8 cellular contexts compared by ENCODE assay signal in the genomic region with DNA sequence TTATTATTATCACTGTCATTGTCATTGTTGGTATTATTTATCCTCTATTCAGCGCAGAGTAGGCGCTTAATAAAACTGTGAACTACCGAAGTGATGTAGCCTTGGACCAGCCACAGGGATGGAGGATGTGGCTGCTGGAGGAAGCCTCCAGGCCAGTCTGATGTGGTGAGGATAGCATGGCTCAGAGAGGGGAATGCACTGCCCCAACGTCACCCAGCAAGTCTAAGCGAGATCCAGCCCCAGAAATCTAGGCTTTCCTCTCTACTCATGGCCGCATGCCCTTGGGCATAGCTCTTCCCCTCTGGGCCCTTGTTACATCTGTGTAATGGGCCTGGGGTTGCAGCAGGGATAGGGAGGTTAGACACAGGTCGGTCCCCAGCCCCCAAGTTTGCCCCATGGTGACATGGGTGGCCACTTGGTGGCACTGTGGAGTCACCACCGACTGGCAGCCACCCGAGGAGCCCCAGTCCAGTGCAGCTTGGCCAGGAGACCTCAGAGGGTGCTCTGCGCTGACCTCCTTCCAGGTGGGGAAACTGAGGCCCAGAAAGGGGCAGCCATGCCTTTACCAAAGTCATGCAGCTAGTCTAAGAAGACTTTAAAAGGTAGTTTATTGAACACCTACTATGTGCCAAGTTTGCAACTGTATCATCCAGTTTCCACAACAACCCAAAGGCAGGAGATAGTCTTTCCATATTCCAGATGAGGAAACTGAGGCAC.
A peak's percentile ranks its signal among the peaks of the same experiment; 100 is the strongest.
DNase-seq lines count a peak whose midpoint lies in the region; ATAC-seq, FAIRE-seq and TF ChIP-seq lines count a peak whose summit lies in the region.

No MANE protein-coding gene starts in this region.

- TF ChIP-seq RAD21 in A549 (conservative IDR thresholded peaks at IDR 0.05 in 1 of 2, IDR thresholded peaks at IDR 0.05 in 1 of 2) = peak; percentile 79 to 88

- H3K36me3 ChIP-seq in OCI-LY7 (ENCODE audit: insufficient read depth, low read length) = no peaks in the 10 kb centered on the region
- H3K36me3 ChIP-seq in mesenchymal stem cell (ENCODE audit: control insufficient read depth in 1 of 2, insufficient read depth in 2 of 2, low read depth in 1 of 2, low read length in 2 of 2) = no peaks in the 10 kb centered on the region
- no peaks in the 10 kb centered on the region for H3K36me3 ChIP-seq in aorta (ENCODE audit: control insufficient read depth in 1 of 2, insufficient read depth in 2 of 2, low read length in 1 of 2)

- TF ChIP-seq CTCF in A549 (IDR thresholded peaks at IDR 0.05) (peak; percentile 64), GM12865 (IDR thresholded peaks at IDR 0.05; ENCODE audit: insufficient read depth, low read depth, low read length, missing control alignments) (peak; percentile 43), OCI-LY7 (conservative IDR thresholded peaks at IDR 0.05; ENCODE audit: low read length) (peak; percentile 86), choroid plexus epithelial cell (conservative IDR thresholded peaks at IDR 0.05; ENCODE audit: low read depth, low read length) (peak; percentile 79)

- H3K9me2 ChIP-seq in OCI-LY7 (ENCODE audit: insufficient read depth, low read length) = no peaks in the 10 kb centered on the region

- H4K91ac ChIP-seq in mesenchymal stem cell (ENCODE audit: low read length) = peak overlapping the region; percentile 59

- no peak overlapping the region for H3K14ac ChIP-seq in mesenchymal stem cell (ENCODE audit: low read length in 2 of 2)

- H3K4me3 ChIP-seq in A549 (no peak overlapping the region), GM12865 (ENCODE audit: low read depth, low read length) (no peak overlapping the region), OCI-LY7 (ENCODE audit: low read depth, low read length, poor library complexity, severe bottlenecking) (no peak overlapping the region), choroid plexus epithelial cell (ENCODE audit: low read depth, low read length) (no peak overlapping the region), mesenchymal stem cell (ENCODE audit: insufficient read depth in 1 of 2, low read depth in 1 of 2, low read length in 2 of 2) (no peak overlapping the region), aorta (ENCODE audit: low read length in 2 of 2) (no peak overlapping the region)

- H3K9ac ChIP-seq in mesenchymal stem cell (ENCODE audit: low read length) = no peak overlapping the region

- peak overlapping the region in 1 of 2 experiments; percentile 18 for H3K18ac ChIP-seq in mesenchymal stem cell (ENCODE audit: low read depth in 1 of 2, low read length in 2 of 2)

- H3K4me2 ChIP-seq in A549 (no peak overlapping the region), OCI-LY7 (ENCODE audit: low read length) (no peak overlapping the region), mesenchymal stem cell (ENCODE audit: low read length, poor library complexity, severe bottlenecking) (no peak overlapping the region)

- H2BK15ac ChIP-seq in mesenchymal stem cell (ENCODE audit: low read depth, poor library complexity, severe bottlenecking) = no peak overlapping the region

- 39% methylated on average over 7 of the region's 10 CpGs for WGBS in A549 (ENCODE audit: missing lambda C conversion rate)
- WGBS in mesenchymal stem cell = 48% methylated on average over 7 of the region's 10 CpGs
- 61 to 65% methylated on average over 10 of the region's 10 CpGs for WGBS in aorta, 2 donors

- H3K4me1 ChIP-seq in A549 (no peaks in the 10 kb centered on the region), OCI-LY7 (ENCODE audit: insufficient read depth, low read length, poor library complexity, severe bottlenecking) (no peaks in the 10 kb centered on the region), mesenchymal stem cell (ENCODE audit: control insufficient read depth, insufficient read depth, low read depth, low read length) (no peaks in the 10 kb centered on the region), aorta (ENCODE audit: control insufficient read depth in 1 of 2, insufficient read depth in 2 of 2, low read length in 2 of 2) (no peaks in the 10 kb centered on the region)

- H3K9me3 ChIP-seq in A549 = peaks cover 6% of the 10 kb centered on the region; the same call in 1 of the 3 replicates
- no peaks in the 10 kb centered on the region for H3K9me3 ChIP-seq in OCI-LY7 (ENCODE audit: low read length)
- peaks cover 5% of the 10 kb centered on the region for H3K9me3 ChIP-seq in mesenchymal stem cell (ENCODE audit: control insufficient read depth, low read length)
- no peaks in the 10 kb centered on the region for H3K9me3 ChIP-seq in aorta (ENCODE audit: control insufficient read depth, low read length)

- TF ChIP-seq EP300 in A549 (IDR thresholded peaks at IDR 0.05) = no peak

- no peaks in the 10 kb centered on the region for H3K79me1 ChIP-seq in mesenchymal stem cell (replicated peaks; ENCODE audit: low read length, poor library complexity, severe bottlenecking)

- no peak overlapping the region for H4K8ac ChIP-seq in mesenchymal stem cell (ENCODE audit: low read length)

- peak overlapping the region; percentile 51 for H2AK5ac ChIP-seq in mesenchymal stem cell (ENCODE audit: low read length, severe bottlenecking)

- FAIRE-seq in A549 (lab: Jason Lieb, UNC) = no peak

- ATAC-seq in A549 (peak; percentile 79 to 93), aorta (ENCODE audit: low FRiP score) (peak; percentile 72), GM18517 (IDR thresholded peaks at IDR 0.05; ENCODE audit: unreplicated experiment) (no peak)

- H2AFZ ChIP-seq in OCI-LY7 (ENCODE audit: low read length) (no peak overlapping the region), mesenchymal stem cell (ENCODE audit: low read depth, low read length) (no peak overlapping the region)

- TF ChIP-seq POLR2A in A549 (IDR thresholded peaks at IDR 0.05; ENCODE audit: low read length) = no peak

- H3K23ac ChIP-seq in mesenchymal stem cell (ENCODE audit: low read length in 2 of 2) = no peak overlapping the region

- CTCF ChIA-PET in A549 (lab: Yijun Ruan, JAX) = interaction anchor here (0.6 to 3.3 kb wide), 28 partner anchors 13 to 724 kb away, joined by 3 to 26 read pairs (median 4); no protein-coding TSS in a partner anchor
- CTCF ChIA-PET in OCI-LY7 (lab: Charles Lee; ENCODE audit: unreplicated experiment) = no interaction called here

- peaks cover 0 to 21% of the 10 kb centered on the region in 2 experiments for H3K27me3 ChIP-seq in mesenchymal stem cell (ENCODE audit: control insufficient read depth in 1 of 2, insufficient read depth in 1 of 2, low read length in 2 of 2)
- no peaks in the 10 kb centered on the region for H3K27me3 ChIP-seq in aorta (ENCODE audit: control insufficient read depth in 1 of 2, insufficient read depth in 2 of 2, low read length in 1 of 2)

- no peak overlapping the region for H3K4ac ChIP-seq in mesenchymal stem cell (ENCODE audit: low read depth in 1 of 2, low read length in 2 of 2)

- H2BK5ac ChIP-seq in mesenchymal stem cell (ENCODE audit: low read depth, low read length, poor library complexity, severe bottlenecking) = no peak overlapping the region

- H2BK120ac ChIP-seq in mesenchymal stem cell (ENCODE audit: low read depth, low read length) = no peak overlapping the region

- BruUV-seq in OCI-LY7 (replicated peaks; lab: Mats Ljungman, UMichigan) = no TSS peak

- intact Hi-C loops in OCI-LY7 (cut with micrococcal nuclease; ENCODE audit: unreplicated experiment) = loop anchor here (5.0 to 10.0 kb wide), 2 partner anchors 389 to 601 kb away; no protein-coding TSS in a partner anchor
- intact Hi-C loops in aorta (cut with DNase I) = loop anchor here (1.0 to 10.0 kb wide), 3 partner anchors 199 to 398 kb away; no protein-coding TSS in a partner anchor

- peak overlapping the region; percentile 45 to 75; a peak in 5 of 6 replicates for H3K27ac ChIP-seq in A549
- H3K27ac ChIP-seq in OCI-LY7 (ENCODE audit: low read depth, low read length, poor library complexity, severe bottlenecking) = no peak overlapping the region
- H3K27ac ChIP-seq in mesenchymal stem cell (ENCODE audit: low read length, poor library complexity, severe bottlenecking) = no peak overlapping the region
- H3K27ac ChIP-seq in aorta (ENCODE audit: low read depth in 1 of 2, low read length in 2 of 2) = no peak overlapping the region

- no peaks in the 10 kb centered on the region for H4K20me1 ChIP-seq in OCI-LY7 (ENCODE audit: insufficient read depth, low read length)

- peak overlapping the region; percentile 6 to 71 for H2BK12ac ChIP-seq in mesenchymal stem cell (ENCODE audit: low read length in 2 of 2)

- DNase-seq in A549 (ENCODE audit: low read depth in 1 of 2, low spot score in 1 of 2) = peak; percentile 48 to 55
- DNase-seq in GM12865 (ENCODE audit: low read depth) = peak; percentile 16
- DNase-seq in OCI-LY7 (ENCODE audit: low spot score) = peak; percentile 46
- DNase-seq in choroid plexus epithelial cell (ENCODE audit: low read depth) = peak; percentile 60
- peak; percentile 43 for DNase-seq in mesenchymal stem cell
- peak; percentile 65 to 86 for DNase-seq in aorta
- DNase-seq in globus pallidus (ENCODE audit: low spot score) = no peak

- POLR2A ChIA-PET in A549 (lab: Yijun Ruan, JAX) = no interaction called here
- POLR2A ChIA-PET in OCI-LY7 (lab: Charles Lee) = no interaction called here

- H3K79me2 ChIP-seq in OCI-LY7 (ENCODE audit: insufficient read depth, low read depth, low read length) = no peaks in the 10 kb centered on the region

TF ChIP-seq in A549, 52 proteins besides CTCF, POLR2A, EP300 and RAD21:
- TF ChIP-seq SMC3 (IDR thresholded peaks at IDR 0.05) (peak; percentile 84), ZFP36 (IDR thresholded peaks at IDR 0.05; ENCODE audit: borderline replicate concordance, partially characterized antibody) (peak; percentile 48), POLR2AphosphoS2 (conservative IDR thresholded peaks at IDR 0.05; ENCODE audit: low read length) (no peak), NFE2L2 (conservative IDR thresholded peaks at IDR 0.05; ENCODE audit: low read length) (no peak)
- TF ChIP-seq, protein P1, sequence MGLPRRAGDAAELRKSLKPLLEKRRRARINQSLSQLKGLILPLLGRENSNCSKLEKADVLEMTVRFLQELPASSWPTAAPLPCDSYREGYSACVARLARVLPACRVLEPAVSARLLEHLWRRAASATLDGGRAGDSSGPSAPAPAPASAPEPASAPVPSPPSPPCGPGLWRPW (IDR thresholded peaks at IDR 0.05) = no peak

Comparison
In these comparisons a context has a peak if more than half of its experiments do, and no peak if none do; other contexts are left out.
1. H3K27ac ChIP-seq: peak in A549 (2 of 2); none in OCI-LY7 (single experiment), mesenchymal stem cell (single experiment) and aorta (0 of 2).
2. Peak in every context shown above with its lines, with median percentiles within 50 percentile points of each other: CTCF ChIP-seq.